In the genomic region with DNA sequence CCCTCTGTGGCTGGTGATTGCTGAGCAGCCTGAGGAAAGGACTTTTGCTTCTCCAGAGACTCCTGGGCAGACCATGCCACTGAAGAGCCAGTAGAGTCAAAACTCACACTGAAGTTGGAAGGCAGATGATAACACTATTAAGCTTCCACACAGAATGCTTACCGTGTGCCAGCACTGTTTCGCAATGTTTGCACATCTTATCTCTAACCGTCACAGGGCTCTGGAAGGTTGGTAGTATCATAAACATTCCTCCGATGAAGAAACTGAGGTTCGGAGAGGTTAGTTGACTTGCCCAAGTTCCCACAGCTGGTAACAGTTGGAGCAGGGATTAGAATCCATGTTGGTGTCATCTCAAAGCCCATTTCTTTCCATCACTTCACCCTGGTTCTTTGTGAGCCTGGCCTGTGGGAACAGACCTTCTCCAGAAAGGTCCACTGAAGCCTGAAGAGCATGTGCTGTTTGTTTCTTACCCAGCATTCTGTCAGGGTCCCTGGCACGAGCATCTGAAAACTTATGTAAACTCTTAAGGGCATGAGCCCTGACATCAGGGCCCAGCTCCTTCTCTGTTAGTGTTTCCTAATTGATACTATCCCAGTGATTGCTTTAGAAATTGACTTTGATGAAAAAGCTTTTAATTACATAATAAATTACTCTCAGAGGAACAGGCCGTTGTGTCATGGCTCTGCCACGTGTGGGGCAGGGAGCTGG, we compare ENCODE assay signal across 1 cellular context.
TF ChIP-seq lines count a peak whose summit lies in the region.

No MANE protein-coding gene starts in this region.

TF ChIP-seq in liver, 16 proteins besides CTCF, POLR2A, EP300 and RAD21 (continued from another document):
- no peak for TF ChIP-seq NR2F2 (IDR thresholded peaks at IDR 0.05)
